In the genomic region with DNA sequence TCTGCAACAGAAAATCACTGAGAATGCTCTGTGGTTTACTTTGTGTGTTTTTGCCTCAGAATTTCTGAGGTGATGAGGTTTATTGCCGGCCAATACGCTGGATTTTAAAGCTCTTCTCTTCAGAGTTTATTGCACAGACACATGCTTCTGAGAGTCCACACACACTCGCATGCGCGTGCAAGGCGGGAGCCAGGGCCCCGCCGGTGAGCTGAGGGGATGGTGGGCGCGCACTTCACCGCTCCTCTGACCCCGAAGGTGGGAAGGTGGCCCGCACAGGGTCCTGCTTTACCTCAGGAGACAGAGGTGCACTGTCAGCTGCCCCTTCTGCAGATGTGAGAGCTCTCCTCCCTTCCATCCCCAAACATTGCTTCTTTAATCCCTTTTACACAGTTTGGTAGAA, we compare ENCODE assay signal across 8 cellular contexts.
"Had no signal": no experiment of that assay in that cellular context is flagged by ENCODE, and none has a peak within 500 bp of the region (broad histone marks: within the 10 kb centered on the region; RNA-seq: fewer than 3 reads in every experiment).

No MANE protein-coding gene starts in this region.

- ATAC-seq: K562 had no signal

- DNase-seq: GOT3, H9, HCEC 1CT, IMR-90 had no signal

- H3K9ac ChIP-seq: KMS-11 had no signal

- H3K4me2 ChIP-seq: KMS-11 had no signal

- H3K4me3 Mint-ChIP-seq: H9 had no signal

- H3K4me3 ChIP-seq: K562 had no signal

- FAIRE-seq: H54, HTR-8/SVneo, K562 had no signal

- H3K27ac ChIP-seq: KMS-11 had no signal
